8 cellular contexts compared by ENCODE assay signal in the genomic region with DNA sequence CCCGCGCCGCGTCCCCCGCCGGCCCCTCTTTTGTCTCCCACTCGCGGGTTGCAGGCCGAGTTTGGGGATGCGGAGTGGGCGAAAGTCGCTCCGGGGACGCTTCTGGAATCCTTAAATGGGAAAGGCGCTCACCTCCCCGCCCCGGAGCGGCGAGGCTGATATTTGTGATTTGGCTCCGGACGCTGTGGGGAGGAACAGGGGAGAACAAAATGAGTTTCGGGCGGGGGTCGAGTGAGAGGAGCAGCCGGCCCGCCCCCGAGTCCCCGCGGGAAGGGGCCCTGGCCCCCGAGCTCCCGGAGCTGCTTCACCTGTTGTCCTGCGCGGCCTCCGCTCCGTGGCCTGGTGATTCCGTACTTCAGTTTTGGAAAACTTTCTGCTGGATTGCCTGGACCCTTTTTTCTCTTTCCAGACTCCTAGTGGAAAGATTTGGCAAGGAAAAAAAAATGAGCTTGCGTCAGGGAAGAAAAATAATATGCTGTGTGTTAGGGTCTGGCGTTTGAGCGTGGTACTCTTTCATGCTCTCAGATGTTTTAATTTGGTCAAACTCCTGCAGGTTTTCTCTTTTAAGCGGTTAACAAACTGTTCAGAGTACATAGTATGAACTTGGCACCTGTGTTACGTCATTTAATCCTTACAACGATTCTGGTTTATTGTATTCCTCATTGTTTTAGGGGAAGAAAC. TPM values are rescaled to one million over a fixed set of nuclear protein-coding genes. Genes with fewer than 3 reads are reported as not detected.
A peak's percentile ranks its signal among the peaks of the same experiment; 100 is the strongest.
DNase-seq lines count a peak whose midpoint lies in the region; ATAC-seq, FAIRE-seq and TF ChIP-seq lines count a peak whose summit lies in the region.

No MANE protein-coding gene starts in this region.

- H3K79me2 ChIP-seq in SK-N-SH (ENCODE audit: insufficient read depth) = peaks cover 86% of the 10 kb centered on the region

- peak overlapping the region; percentile 82 for H3K4me2 ChIP-seq in SK-N-SH

- peak; percentile 8; the same call in 1 of the 2 replicates for TF ChIP-seq RAD21 in SK-N-SH (IDR thresholded peaks at IDR 0.05; ENCODE audit: low read length)

- no peaks in the 10 kb centered on the region for H3K9me2 ChIP-seq in SK-N-SH

- DNase-seq in EL (peak; percentile 68), SK-N-SH (no peak), bronchial epithelial cell (ENCODE audit: low read depth) (peak; percentile 50), left colon (peak; percentile 42 to 60), AML-193 (lab: John Stamatoyannopoulos, UW) (no peak)
- DNase-seq in stimulated activated CD4-positive, alpha-beta T cell treated with anti-CD3 and anti-CD28 coated beads, Interleukin-4, amount 100 ng/mL, for 48 hours (ENCODE audit: low read depth in 2 of 2) = peak; percentile 1 to 7

- TF ChIP-seq EP300 in SK-N-SH (IDR thresholded peaks at IDR 0.05; ENCODE audit: borderline replicate concordance in 1 of 2, low read depth in 1 of 2, low read length in 1 of 2) = no peak

- peak overlapping the region; percentile 94 for H3K9ac ChIP-seq in SK-N-SH

- ATAC-seq in HG02943 (IDR thresholded peaks at IDR 0.05; ENCODE audit: low read depth, unreplicated experiment) (peak; percentile 20), left colon (peak; percentile 21), GM18519 (IDR thresholded peaks at IDR 0.05; ENCODE audit: low FRiP score, unreplicated experiment) (no peak)

- under 1% methylated on average over 25 of the region's 42 CpGs for WGBS in SK-N-SH (ENCODE audit: low lambda C conversion rate)

- no peak overlapping the region; the same call in 1 of the 2 replicates for H2AFZ ChIP-seq in SK-N-SH (ENCODE audit: low read depth)

- H3K36me3 ChIP-seq in SK-N-SH (replicated peaks in 1 of 2; ENCODE audit: control insufficient read depth in 1 of 2, insufficient read depth in 2 of 2, low read length in 1 of 2) (no peaks in the 10 kb centered on the region), bronchial epithelial cell (ENCODE audit: control insufficient read depth, insufficient read depth, low read length) (no peaks in the 10 kb centered on the region)

- H3K27me3 ChIP-seq in SK-N-SH (ENCODE audit: insufficient read depth) (no peaks in the 10 kb centered on the region), bronchial epithelial cell (ENCODE audit: control insufficient read depth, insufficient read depth, low read length) (no peaks in the 10 kb centered on the region)

- H3K27ac ChIP-seq in SK-N-SH (ENCODE audit: low read depth in 2 of 2, low read length in 1 of 2) = peak overlapping the region; percentile 89 to 92

- intact Hi-C loops in left colon (cut with DNase I, micrococcal nuclease) = no loop called here

- H3K9me3 ChIP-seq in SK-N-SH = no peaks in the 10 kb centered on the region

- peaks cover 40% of the 10 kb centered on the region for H4K20me1 ChIP-seq in SK-N-SH (ENCODE audit: insufficient read depth)

- CTCF ChIA-PET in SK-N-SH (lab: Yijun Ruan, JAX) = interaction anchor here (0.7 to 5.8 kb wide), 6 partner anchors 10 to 143 kb away, joined by 3 to 21 read pairs (median 5); no protein-coding TSS in a partner anchor

- POLR2A ChIA-PET in SK-N-SH (lab: Yijun Ruan, JAX) = interaction anchor here (0.8 to 2.3 kb wide), 2 partner anchors 46 to 109 kb away, joined by 3 to 18 read pairs; no protein-coding TSS in a partner anchor

- H3F3A ChIP-seq in SK-N-SH (replicated peaks; ENCODE audit: insufficient read depth) = peaks cover 20% of the 10 kb centered on the region

- no peak for FAIRE-seq in bronchial epithelial cell (lab: Jason Lieb, UNC)

- TF ChIP-seq CTCF in SK-N-SH (IDR thresholded peaks at IDR 0.05) (peak; percentile 51), bronchial epithelial cell (IDR thresholded peaks at IDR 0.05; ENCODE audit: insufficient read depth, low read length, severe bottlenecking) (peak; percentile 13)

- H3K4me1 ChIP-seq in SK-N-SH (ENCODE audit: control insufficient read depth in 1 of 2, insufficient read depth in 2 of 2, low read depth in 1 of 2, low read length in 1 of 2) = peaks cover 12 to 23% of the 10 kb centered on the region in 2 experiments; a peak in 3 of 4 replicates

- H3K4me3 ChIP-seq in SK-N-SH (ENCODE audit: low read depth in 2 of 2, low read length in 1 of 2) = peak overlapping the region; percentile 88 to 91
- H3K4me3 ChIP-seq in bronchial epithelial cell (ENCODE audit: low read depth, low read length) = peak overlapping the region; percentile 61

TF ChIP-seq in SK-N-SH, 30 proteins besides CTCF, POLR2A, EP300 and RAD21:
- TF ChIP-seq POLR2AphosphoS5 (IDR thresholded peaks at IDR 0.05; ENCODE audit: low read depth, low read length) = no peak; the same call in 1 of the 2 replicates

RNA-seq across cellular contexts. Expression of gene BMPR1A, which starts 0.8 kb away (rescaled TPM):
- polyA plus RNA-seq in SK-N-SH (2012; rRNA removed) = 12.7 and 20.1 TPM in 2 replicates
- polyA plus RNA-seq in SK-N-SH (2012; cell fraction: cytosol; rRNA removed) = 19.2 and 19.7 TPM in 2 replicates
- polyA plus RNA-seq in SK-N-SH (2012; cell fraction: nucleus; rRNA removed) = 5.9 and 13.3 TPM in 2 replicates
- 29.6 and 32.6 TPM in 2 replicates for total RNA-seq in bronchial epithelial cell
- total RNA-seq in left colon = 10 to 100 TPM; 38.9 to 50.9 TPM

Comparison
In these comparisons a context has a peak if more than half of its experiments do, and no peak if none do; other contexts are left out.
1. DNase-seq: peak in EL (single experiment), bronchial epithelial cell (single experiment), left colon (2 of 2) and stimulated activated CD4-positive, alpha-beta T cell treated with anti-CD3 and anti-CD28 coated beads, Interleukin-4, amount 100 ng/mL, for 48 hours (2 of 2); none in SK-N-SH (single experiment) and AML-193 (0 of 2).